Comparison of ENCODE assay signal across 8 cellular contexts in genomic region chr17:40485851-40486512, GRCh38. TPM values are rescaled to one million over a fixed set of nuclear protein-coding genes. Genes with fewer than 3 reads are reported as not detected.
DNase-seq lines count a peak whose midpoint lies in the region; ATAC-seq, FAIRE-seq and TF ChIP-seq lines count a peak whose summit lies in the region.

No MANE protein-coding gene starts in this region.

- H3K27ac Mint-ChIP-seq in activated CD8-positive, alpha-beta T cell treated with anti-CD3 and anti-CD28 coated beads, Interleukin-2, amount 10 ng/mL, durations not matched to agents 7 days and 5 days: peak overlapping the region; percentile 40

- peaks cover 86% of the 10 kb centered on the region for H3K4me1 Mint-ChIP-seq in activated CD8-positive, alpha-beta T cell treated with anti-CD3 and anti-CD28 coated beads, Interleukin-2, amount 10 ng/mL, durations not matched to agents 7 days and 5 days (ENCODE audit: low read depth)

- no peak overlapping the region for H3K4me3 Mint-ChIP-seq in activated CD8-positive, alpha-beta T cell treated with anti-CD3 and anti-CD28 coated beads, Interleukin-2, amount 10 ng/mL, durations not matched to agents 7 days and 5 days

- no peaks in the 10 kb centered on the region for H3K9me3 ChIP-seq in A673 (ENCODE audit: low read depth, low read length, poor library complexity, severe bottlenecking)
- no peaks in the 10 kb centered on the region for H3K9me3 ChIP-seq in heart left ventricle
- no peaks in the 10 kb centered on the region for H3K9me3 ChIP-seq in tibial nerve

- ATAC-seq in activated CD8-positive, alpha-beta T cell treated with anti-CD3 and anti-CD28 coated beads, Interleukin-2, amount 10 ng/mL, durations not matched to agents 7 days and 5 days: no peak
- ATAC-seq in heart left ventricle (peak; percentile 25 to 84 (median 72)), GM19467 (IDR thresholded peaks at IDR 0.05; ENCODE audit: unreplicated experiment) (no peak)

- POLR2A ChIA-PET in A673 (lab: Charles Lee; ENCODE audit: low non-redundant PET): no interaction called here
- POLR2A ChIA-PET in activated CD8-positive, alpha-beta T cell treated with anti-CD3 and anti-CD28 coated beads, Interleukin-2, amount 10 ng/mL, durations not matched to agents 7 days and 5 days (lab: Charles Lee): interaction anchor here (0.6 kb wide), 1 partner anchor 285 kb away, joined by 3 read pairs; no protein-coding TSS in a partner anchor

- 61 to 69% (median 68%) methylated on average over 17 of the region's 17 CpGs for WGBS in heart left ventricle, 4 donors
- WGBS in tibial nerve, 2 donors: 28% methylated on average over 17 of the region's 17 CpGs

- no TSS peak for BruUV-seq in A673 (replicated peaks; lab: Mats Ljungman, UMichigan)

- no peaks in the 10 kb centered on the region for H3K27me3 Mint-ChIP-seq in activated CD8-positive, alpha-beta T cell treated with anti-CD3 and anti-CD28 coated beads, Interleukin-2, amount 10 ng/mL, durations not matched to agents 7 days and 5 days (ENCODE audit: low read depth)

- H3K36me3 ChIP-seq in A673 (ENCODE audit: insufficient read depth, low read length, poor library complexity, severe bottlenecking) (no peaks in the 10 kb centered on the region), heart left ventricle (no peaks in the 10 kb centered on the region), tibial nerve (no peaks in the 10 kb centered on the region)

- H3K36me3 Mint-ChIP-seq in activated CD8-positive, alpha-beta T cell treated with anti-CD3 and anti-CD28 coated beads, Interleukin-2, amount 10 ng/mL, durations not matched to agents 7 days and 5 days (ENCODE audit: low read depth): no peaks in the 10 kb centered on the region

- intact Hi-C loops in A673 (cut with micrococcal nuclease; ENCODE audit: unreplicated experiment) (no loop called here), heart left ventricle (cut with DNase I) (loop anchor here in 2 of 10 donors (5.0 kb wide), 2 partner anchors 36 to 41 kb away; no protein-coding TSS in a partner anchor)

- DNase-seq in A673 (ENCODE audit: low spot score): peak; percentile 32
- peak; percentile 53 for DNase-seq in LoVo (ENCODE audit: low spot score)
- DNase-seq in activated CD8-positive, alpha-beta T cell treated with anti-CD3 and anti-CD28 coated beads, Interleukin-2, amount 10 ng/mL, durations not matched to agents 7 days and 5 days: no peak
- DNase-seq in heart left ventricle: peak in 2 of 5 donors; percentile 45 to 61
- DNase-seq in tibial nerve (ENCODE audit: low spot score in 2 of 2): peak; percentile 53 to 80
- no peak for DNase-seq in GM19239 (ENCODE audit: insufficient read length, low spot score)
- no peak for DNase-seq in NCI-H1092 treated with DMSO at 0.1 percent for 48 hours (lab: John Stamatoyannopoulos, UW)

- H3K4me3 ChIP-seq in A673 (ENCODE audit: low read depth, low read length, poor library complexity, severe bottlenecking) (no peak overlapping the region), heart left ventricle (no peak overlapping the region), tibial nerve (no peak overlapping the region)

- H3K4me1 ChIP-seq in A673 (ENCODE audit: insufficient read depth, low read length, poor library complexity, severe bottlenecking) (no peaks in the 10 kb centered on the region), heart left ventricle (peaks cover 0 to 35% (median 0%) of the 10 kb centered on the region in 12 donors), tibial nerve (peaks cover 0 to 46% (median 15%) of the 10 kb centered on the region in 4 donors)

- no peak for FAIRE-seq in GM19239 (lab: Jason Lieb, UNC)

- H3K9me3 Mint-ChIP-seq in activated CD8-positive, alpha-beta T cell treated with anti-CD3 and anti-CD28 coated beads, Interleukin-2, amount 10 ng/mL, durations not matched to agents 7 days and 5 days (ENCODE audit: insufficient read depth): no peaks in the 10 kb centered on the region

- CTCF ChIA-PET in A673 (lab: Charles Lee): interaction anchor here (0.6 kb wide), 1 partner anchor 54 kb away, joined by 3 read pairs; no protein-coding TSS in a partner anchor
- CTCF ChIA-PET in activated CD8-positive, alpha-beta T cell treated with anti-CD3 and anti-CD28 coated beads, Interleukin-2, amount 10 ng/mL, durations not matched to agents 7 days and 5 days (lab: Charles Lee): interaction anchor here (0.8 to 1.8 kb wide), 4 partner anchors 10 to 48 kb away, joined by 3 to 10 read pairs (median 4); no protein-coding TSS in a partner anchor

- peak; percentile 45 to 86 for TF ChIP-seq EP300 in tibial nerve (IDR thresholded peaks at IDR 0.05)

- peak in 1 of 2 donors; percentile 16 for TF ChIP-seq POLR2A in heart left ventricle (IDR thresholded peaks at IDR 0.05)
- TF ChIP-seq POLR2A in tibial nerve (IDR thresholded peaks at IDR 0.05): peak in 1 of 2 donors; percentile 29

- H3K27ac ChIP-seq in A673 (ENCODE audit: low read depth, low read length, poor library complexity, severe bottlenecking) (no peak overlapping the region), heart left ventricle (peak overlapping the region in 7 of 12 donors; percentile 13 to 82 (median 43)), tibial nerve (peak overlapping the region; percentile 60 to 92 (median 80))

- H3K27me3 ChIP-seq in A673 (replicated peaks; ENCODE audit: insufficient read depth, low read depth, low read length, poor library complexity) (no peaks in the 10 kb centered on the region), heart left ventricle (no peaks in the 10 kb centered on the region), tibial nerve (no peaks in the 10 kb centered on the region)

- TF ChIP-seq CTCF in A673 (conservative IDR thresholded peaks at IDR 0.05; ENCODE audit: low read depth, low read length): no peak
- no peak for TF ChIP-seq CTCF in heart left ventricle (IDR thresholded peaks at IDR 0.05)
- TF ChIP-seq CTCF in tibial nerve (IDR thresholded peaks at IDR 0.05): no peak

RNA-seq across cellular contexts. Expression of gene TNS4, which starts 15.4 kb away (rescaled TPM):
- not detected in 2 replicates for total RNA-seq in A673 (2021)
- total RNA-seq in activated CD8-positive, alpha-beta T cell treated with anti-CD3 and anti-CD28 coated beads, Interleukin-2, amount 10 ng/mL, durations not matched to agents 7 days and 5 days: 1 to 10 TPM; 8.4 to 9.0 TPM
- total RNA-seq in heart left ventricle: under 1 TPM in 2 of 9 donors, not detected in 7; 0.16 to 0.91 TPM
- not detected for polyA plus RNA-seq in heart left ventricle
- total RNA-seq in tibial nerve: under 1 TPM in 1 of 4 donors, not detected in 3; 0.30 TPM

RNA-seq across cellular contexts. Expression of gene IGFBP4, which starts 42.7 kb away (rescaled TPM):
- total RNA-seq in A673 (2021) (4.8 and 6.5 TPM in 2 replicates), heart left ventricle (100 to 1,000 TPM; 103 to 342 (median 129) TPM), tibial nerve (1,000 to 10,000 TPM in 1 of 4 donors, 100 to 1,000 TPM in 3; 675 to 1,301 (median 748) TPM)
- total RNA-seq in activated CD8-positive, alpha-beta T cell treated with anti-CD3 and anti-CD28 coated beads, Interleukin-2, amount 10 ng/mL, durations not matched to agents 7 days and 5 days: 10 to 100 TPM; 28.7 to 28.9 TPM
- polyA plus RNA-seq in heart left ventricle: 100 to 1,000 TPM; 136 to 174 TPM

Comparison
In these comparisons a context has a peak if more than half of its experiments do, and no peak if none do; other contexts are left out.
1. DNase-seq: peak in A673 (single experiment), LoVo (single experiment) and tibial nerve (2 of 2); none in activated CD8-positive, alpha-beta T cell treated with anti-CD3 and anti-CD28 coated beads, Interleukin-2, amount 10 ng/mL, durations not matched to agents 7 days and 5 days (single experiment), GM19239 (single experiment) and NCI-H1092 treated with DMSO at 0.1 percent for 48 hours (single experiment).
2. ATAC-seq: peak in heart left ventricle (4 of 4); none in activated CD8-positive, alpha-beta T cell treated with anti-CD3 and anti-CD28 coated beads, Interleukin-2, amount 10 ng/mL, durations not matched to agents 7 days and 5 days (single experiment) and GM19467 (single experiment).